ENCODE assay signal across 14 cellular contexts in the genomic region with DNA sequence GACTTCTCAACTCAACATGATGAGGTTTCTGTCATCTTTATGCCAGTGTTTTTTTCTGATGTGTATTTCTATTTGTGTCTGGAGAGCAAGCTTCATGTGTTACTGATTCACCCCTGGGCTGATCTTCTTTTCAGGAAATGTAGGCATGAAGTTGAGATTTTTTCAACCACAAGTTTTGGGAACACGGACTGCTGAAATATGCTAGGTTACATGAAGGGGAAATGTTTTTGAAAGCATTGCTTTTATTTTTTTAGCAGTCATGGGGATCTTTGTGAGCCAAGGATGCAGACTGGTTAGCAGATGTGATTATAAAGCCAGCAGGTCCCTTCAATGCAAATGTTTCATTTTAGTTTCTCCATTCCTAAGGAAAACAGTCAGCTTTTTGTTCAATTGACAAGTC.
DNase-seq lines count a peak whose midpoint lies in the region; ATAC-seq, FAIRE-seq and TF ChIP-seq lines count a peak whose summit lies in the region.
"Had no signal": no experiment of that assay in that cellular context is flagged by ENCODE, and none has a peak within 500 bp of the region (broad histone marks: within the 10 kb centered on the region; RNA-seq: fewer than 3 reads in every experiment).

No MANE protein-coding gene starts in this region.

- intact Hi-C loops in lower lobe of right lung (cut with DNase I): no loop called here

- no peaks in the 10 kb centered on the region for H3K4me1 ChIP-seq in lower lobe of right lung

- DNase-seq in cardiac fibroblast (ENCODE audit: low read depth in 2 of 2): peak; percentile 62 to 88
- peak; percentile 52 for DNase-seq in smooth muscle cell of the brain vasculature (ENCODE audit: low read depth, low spot score)
- no peak for DNase-seq in D721Med (ENCODE audit: insufficient read length, low spot score)
- DNase-seq in naive thymus-derived CD8-positive, alpha-beta T cell: no peak
- no peak for DNase-seq in lower lobe of right lung
- DNase-seq in NCI-H345 (lab: John Stamatoyannopoulos, UW): no peak
- DNase-seq: activated T-cell treated with anti-CD3 and anti-CD28 coated beads for 4 hours, amygdala, endodermal cell, mesendoderm, NCI-H146, ovary had no signal

- no peaks in the 10 kb centered on the region for H3K27me3 ChIP-seq in lower lobe of right lung (ENCODE audit: low read depth)
- H3K27me3 ChIP-seq: ovary had no signal

- no peaks in the 10 kb centered on the region for H3K36me3 ChIP-seq in lower lobe of right lung
- H3K36me3 ChIP-seq: ovary had no signal

- H3K4me3 ChIP-seq in cardiac fibroblast (replicated peaks in 1 of 2; ENCODE audit: low read depth in 2 of 2, low read length in 2 of 2) (no peak overlapping the region), lower lobe of right lung (no peak overlapping the region)
- H3K4me3 ChIP-seq: ovary had no signal

- peak; percentile 7 for ATAC-seq in GM18868 (IDR thresholded peaks at IDR 0.05; ENCODE audit: unreplicated experiment)
- ATAC-seq in HG02678 (IDR thresholded peaks at IDR 0.05; ENCODE audit: unreplicated experiment): peak; percentile 12
- ATAC-seq in naive thymus-derived CD8-positive, alpha-beta T cell: no peak
- no peak for ATAC-seq in lower lobe of right lung

- H3K4me3 Mint-ChIP-seq in naive thymus-derived CD8-positive, alpha-beta T cell: no peak overlapping the region
- H3K4me3 Mint-ChIP-seq: endodermal cell had no signal

- no peaks in the 10 kb centered on the region for H3K27me3 Mint-ChIP-seq in naive thymus-derived CD8-positive, alpha-beta T cell

- H3K36me3 Mint-ChIP-seq in naive thymus-derived CD8-positive, alpha-beta T cell: no peaks in the 10 kb centered on the region

- no peaks in the 10 kb centered on the region for H3K4me1 Mint-ChIP-seq in naive thymus-derived CD8-positive, alpha-beta T cell
- H3K4me1 Mint-ChIP-seq: endodermal cell had no signal

- POLR2A ChIA-PET in naive thymus-derived CD8-positive, alpha-beta T cell (lab: Charles Lee): no interaction called here

- H3K27ac Mint-ChIP-seq in naive thymus-derived CD8-positive, alpha-beta T cell: no peak overlapping the region
- H3K27ac Mint-ChIP-seq: endodermal cell had no signal

- FAIRE-seq in D721Med (lab: Jason Lieb, UNC): no peak

- H3K9me3 Mint-ChIP-seq in naive thymus-derived CD8-positive, alpha-beta T cell: peaks cover 0 to 13% (median 0%) of the 10 kb centered on the region in 9 donors
- H3K9me3 Mint-ChIP-seq: endodermal cell had no signal

- TF ChIP-seq CTCF in cardiac fibroblast (IDR thresholded peaks at IDR 0.05; ENCODE audit: low read depth, low read length): no peak
- TF ChIP-seq CTCF in D721Med (IDR thresholded peaks at IDR 0.05; ENCODE audit: insufficient read depth, missing control alignments): no peak
- TF ChIP-seq CTCF in lower lobe of right lung (IDR thresholded peaks at IDR 0.05): no peak

- no peak overlapping the region for H3K27ac ChIP-seq in lower lobe of right lung
- H3K27ac ChIP-seq: ovary had no signal

- H3K9me3 ChIP-seq in lower lobe of right lung: no peaks in the 10 kb centered on the region
- H3K9me3 ChIP-seq: ovary had no signal

Comparison
In these comparisons a context has a peak if more than half of its experiments do, and no peak if none do; other contexts are left out.
1. ATAC-seq: peak in GM18868 (single experiment) and HG02678 (single experiment); none in naive thymus-derived CD8-positive, alpha-beta T cell (0 of 2) and lower lobe of right lung (0 of 2).
2. DNase-seq: peak in cardiac fibroblast (2 of 2) and smooth muscle cell of the brain vasculature (single experiment); none in D721Med (single experiment), naive thymus-derived CD8-positive, alpha-beta T cell (0 of 10), lower lobe of right lung (single experiment) and NCI-H345 (single experiment).